9 cellular contexts compared by ENCODE assay signal in genomic region chrX:9884031-9884779, GRCh38.
DNase-seq lines count a peak whose midpoint lies in the region; TF ChIP-seq lines count a peak whose summit lies in the region.
"Had no signal": no experiment of that assay in that cellular context is flagged by ENCODE, and none has a peak within 500 bp of the region (broad histone marks: within the 10 kb centered on the region; RNA-seq: fewer than 3 reads in every experiment).

No MANE protein-coding gene starts in this region.

- TF ChIP-seq CTCF in osteocyte (IDR thresholded peaks at IDR 0.05): no peak

- H3K36me3 Mint-ChIP-seq in osteocyte (ENCODE audit: unreplicated experiment): no peaks in the 10 kb centered on the region
- H3K36me3 Mint-ChIP-seq: CD14-positive monocyte had no signal

- peak overlapping the region; percentile 73 for H3K27ac Mint-ChIP-seq in osteocyte (ENCODE audit: unreplicated experiment)
- H3K27ac Mint-ChIP-seq: CD14-positive monocyte had no signal

- peaks cover 27% of the 10 kb centered on the region for H3K4me1 Mint-ChIP-seq in osteocyte (ENCODE audit: unreplicated experiment)

- no peak overlapping the region for H3K4me3 Mint-ChIP-seq in osteocyte (ENCODE audit: unreplicated experiment)
- H3K4me3 Mint-ChIP-seq: CD14-positive monocyte had no signal

- H3K27me3 Mint-ChIP-seq in osteocyte (ENCODE audit: unreplicated experiment): no peaks in the 10 kb centered on the region

- H3K9me3 Mint-ChIP-seq in osteocyte (ENCODE audit: unreplicated experiment): peaks cover 4% of the 10 kb centered on the region
- H3K9me3 Mint-ChIP-seq: CD14-positive monocyte had no signal

- peak; percentile 22 for DNase-seq in NCI-H2227 (lab: John Stamatoyannopoulos, UW; ENCODE audit: unreplicated experiment)
- DNase-seq in NCI-H2227 treated with DMSO at 0.1 percent for 48 hours (lab: John Stamatoyannopoulos, UW): no peak
- peak; percentile 10 for DNase-seq in COR-L47 (lab: John Stamatoyannopoulos, UW)
- DNase-seq in dermis blood vessel endothelial cell: peak; percentile 40
- no peak for DNase-seq in osteocyte (ENCODE audit: extremely low spot score, unreplicated experiment)
- no peak for DNase-seq in SHP77 treated with DMSO at 0.1 percent for 48 hours (lab: John Stamatoyannopoulos, UW)
- DNase-seq in stimulated activated CD4-positive, alpha-beta T cell treated with anti-CD3 and anti-CD28 coated beads, Interleukin-1b, Interleukin-23, amount 100 ng/mL, for 48 hours: no peak
- DNase-seq: SIG-M5 had no signal

Comparison
In these comparisons a context has a peak if more than half of its experiments do, and no peak if none do; other contexts are left out.
1. DNase-seq: peak in NCI-H2227 (single experiment), COR-L47 (single experiment) and dermis blood vessel endothelial cell (single experiment); none in NCI-H2227 treated with DMSO at 0.1 percent for 48 hours (single experiment), osteocyte (single experiment), SHP77 treated with DMSO at 0.1 percent for 48 hours (single experiment) and stimulated activated CD4-positive, alpha-beta T cell treated with anti-CD3 and anti-CD28 coated beads, Interleukin-1b, Interleukin-23, amount 100 ng/mL, for 48 hours (single experiment).